ENCODE assay signal across 9 cellular contexts in the genomic region with DNA sequence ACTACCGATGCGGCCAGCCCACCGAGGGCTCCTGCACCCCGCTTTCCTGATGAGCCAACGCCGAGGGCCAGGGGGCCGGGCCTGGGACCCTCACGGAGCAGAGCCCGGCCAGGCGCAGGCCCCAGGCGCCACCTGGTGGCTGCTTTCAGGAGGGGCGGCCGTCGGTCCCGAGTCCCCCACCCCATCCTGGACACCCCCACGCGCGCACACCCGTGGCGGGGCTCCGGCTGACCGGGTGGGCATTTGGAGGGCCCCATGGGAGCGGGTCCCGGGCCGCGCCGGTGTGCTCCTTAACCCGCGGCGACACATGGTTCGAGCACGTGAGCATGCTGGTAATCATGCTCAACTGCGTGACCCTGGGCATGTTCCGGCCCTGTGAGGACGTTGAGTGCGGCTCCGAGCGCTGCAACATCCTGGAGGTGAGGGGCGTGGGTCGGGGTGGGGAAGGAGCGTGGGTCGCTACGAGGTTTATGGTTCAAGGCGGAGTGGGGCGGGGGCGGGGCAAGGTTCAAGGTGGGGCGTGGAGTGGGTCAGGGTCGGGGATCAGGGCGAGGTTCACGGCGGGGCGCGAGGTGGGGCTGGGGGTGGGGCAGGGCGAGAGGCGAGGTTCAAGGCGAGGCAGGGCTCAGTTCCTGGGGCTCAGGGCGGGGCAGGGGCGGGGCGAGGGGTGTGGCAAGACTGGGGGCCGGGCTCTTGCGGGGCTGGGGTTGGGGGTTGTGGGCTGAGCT. TPM values are rescaled to one million over a fixed set of nuclear protein-coding genes. Genes with fewer than 3 reads are reported as not detected.
DNase-seq lines count a peak whose midpoint lies in the region; ATAC-seq and TF ChIP-seq lines count a peak whose summit lies in the region.
"Had no signal": no experiment of that assay in that cellular context is flagged by ENCODE, and none has a peak within 500 bp of the region (broad histone marks: within the 10 kb centered on the region; RNA-seq: fewer than 3 reads in every experiment).

No MANE protein-coding gene starts in this region.

- no peak overlapping the region for H3K4me2 ChIP-seq in DND-41 (ENCODE audit: insufficient read depth, low read length)
- H3K4me2 ChIP-seq in parathyroid adenoma (ENCODE audit: low read length): no peak overlapping the region

- peak; percentile 68 for TF ChIP-seq CTCF in DND-41 (IDR thresholded peaks at IDR 0.05; ENCODE audit: borderline replicate concordance, extremely low read depth, low read length, poor library complexity, severe bottlenecking)
- peak; percentile 43 for TF ChIP-seq CTCF in NB4 (IDR thresholded peaks at IDR 0.05; ENCODE audit: low read depth, low read length)
- TF ChIP-seq CTCF in parathyroid adenoma (IDR thresholded peaks at IDR 0.05): peak; percentile 97

- no peak overlapping the region for H3K9ac ChIP-seq in DND-41 (ENCODE audit: low read depth, low read length)
- H3K9ac ChIP-seq in parathyroid adenoma: no peak overlapping the region

- no peak overlapping the region for H3K27ac ChIP-seq in DND-41 (ENCODE audit: low read length)
- no peak overlapping the region for H3K27ac ChIP-seq in parathyroid adenoma

- H3K27me3 ChIP-seq in DND-41 (ENCODE audit: insufficient read depth, low read length, poor library complexity): no peaks in the 10 kb centered on the region
- no peaks in the 10 kb centered on the region for H3K27me3 ChIP-seq in parathyroid adenoma (ENCODE audit: control insufficient read depth, insufficient read depth, low read length)

- no peak for TF ChIP-seq POLR2A in NB4 (IDR thresholded peaks at IDR 0.05; ENCODE audit: extremely low read depth, insufficient read length)

- peaks cover 14% of the 10 kb centered on the region; the same call in 1 of the 2 replicates for H4K20me1 ChIP-seq in DND-41 (ENCODE audit: insufficient read depth, low read length)

- H3K4me1 ChIP-seq in DND-41 (ENCODE audit: insufficient read depth, low read length) (no peaks in the 10 kb centered on the region), parathyroid adenoma (no peaks in the 10 kb centered on the region)

- H2AFZ ChIP-seq in DND-41 (ENCODE audit: low read depth, low read length) (no peak overlapping the region), parathyroid adenoma (no peak overlapping the region)

- H3K9me3 ChIP-seq in DND-41 (ENCODE audit: insufficient read depth, low read length, severe bottlenecking) (no peaks in the 10 kb centered on the region), parathyroid adenoma (ENCODE audit: control insufficient read depth, low read length) (no peaks in the 10 kb centered on the region)

- no peak overlapping the region for H3K4me3 ChIP-seq in DND-41 (ENCODE audit: low read depth in 1 of 2, low read length in 2 of 2)
- no peak overlapping the region for H3K4me3 ChIP-seq in NB4 (ENCODE audit: low read depth, low read length)
- no peak overlapping the region for H3K4me3 ChIP-seq in parathyroid adenoma (ENCODE audit: low read depth, low read length)

- ATAC-seq in DND-41 (ENCODE audit: insufficient read depth, low read depth): peak; percentile 47; the same call in 1 of the 3 replicates
- no peak for ATAC-seq in GM19023 (IDR thresholded peaks at IDR 0.05; ENCODE audit: unreplicated experiment)

- no peaks in the 10 kb centered on the region for H3K79me2 ChIP-seq in DND-41 (ENCODE audit: insufficient read depth, low read length)
- H3K79me2 ChIP-seq in parathyroid adenoma: no peaks in the 10 kb centered on the region

- DNase-seq in DND-41 (peak; percentile 16), NB4 (ENCODE audit: low read depth) (no peak), dermis blood vessel endothelial cell (peak; percentile 16), CD1c-positive myeloid dendritic cell (ENCODE audit: extremely low spot score) (no peak), A172 (ENCODE audit: low spot score) (no peak), GM19240 (ENCODE audit: insufficient read length, low spot score) (no peak)

- H3K36me3 ChIP-seq in DND-41 (ENCODE audit: insufficient read depth, low read length): no peaks in the 10 kb centered on the region
- no peaks in the 10 kb centered on the region for H3K36me3 ChIP-seq in parathyroid adenoma (ENCODE audit: control insufficient read depth, insufficient read depth, low read length)

RNA-seq across cellular contexts. Expression of a gene that starts 30.2 kb away (rescaled TPM):
- not detected in 2 replicates for total RNA-seq in dermis blood vessel endothelial cell
- total RNA-seq in A172 (2014; rRNA removed; shearing (Covaris generic)): 2.9 and 4.3 TPM in 2 replicates
- total RNA-seq: urinary bladder had no signal

RNA-seq across cellular contexts. Expression of a gene that starts 35.2 kb away (rescaled TPM):
- total RNA-seq in dermis blood vessel endothelial cell: not detected in 2 replicates
- 1.1 TPM in 1 of 2 replicates, not detected in the other for total RNA-seq in A172 (2014; rRNA removed; shearing (Covaris generic))

RNA-seq across cellular contexts. Expression of a gene that starts 41.9 kb away (rescaled TPM):
- total RNA-seq in dermis blood vessel endothelial cell: 0.05 and 0.17 TPM in 2 replicates
- 2.0 and 3.4 TPM in 2 replicates for total RNA-seq in A172 (2014; rRNA removed; shearing (Covaris generic))

RNA-seq across cellular contexts. Expression of a gene that starts 45.7 kb away (rescaled TPM):
- not detected in 2 replicates for total RNA-seq in dermis blood vessel endothelial cell
- total RNA-seq in A172 (2014; rRNA removed; shearing (Covaris generic)): 2.1 and 4.0 TPM in 2 replicates

Comparison
In these comparisons a context has a peak if more than half of its experiments do, and no peak if none do; other contexts are left out.
1. DNase-seq: peak in DND-41 (single experiment) and dermis blood vessel endothelial cell (single experiment); none in NB4 (single experiment), CD1c-positive myeloid dendritic cell (single experiment), A172 (single experiment) and GM19240 (single experiment).
2. CTCF ChIP-seq: peak in every context shown above with its lines; median percentile 97 in parathyroid adenoma; 68 in DND-41; 43 in NB4.